13 cellular contexts compared by ENCODE assay signal in genomic region chr16:74743045-74743667, GRCh38. TPM values are rescaled to one million over a fixed set of nuclear protein-coding genes. Genes with fewer than 3 reads are reported as not detected.
DNase-seq lines count a peak whose midpoint lies in the region; ATAC-seq, FAIRE-seq and TF ChIP-seq lines count a peak whose summit lies in the region.
"Had no signal": no experiment of that assay in that cellular context is flagged by ENCODE, and none has a peak within 500 bp of the region (broad histone marks: within the 10 kb centered on the region; RNA-seq: fewer than 3 reads in every experiment).

No MANE protein-coding gene starts in this region.

- DNase-seq in RWPE1 (ENCODE audit: low spot score): peak; percentile 32
- no peak for DNase-seq in esophagus squamous epithelium (lab: John Stamatoyannopoulos, UW)
- DNase-seq in pancreas: no peak
- DNase-seq in mesenteric fat pad (ENCODE audit: low spot score): no peak
- no peak for DNase-seq in WERI-Rb-1
- DNase-seq: activated CD4-positive, alpha-beta T cell treated with anti-CD3 and anti-CD28 coated beads, Interleukin-2, amount 10 ng/mL, durations not matched to agents 24 days and 14 days; activated T-cell treated with anti-CD3 and anti-CD28 coated beads, Interleukin-2, amount 50 U/mL, for 24 hours; stimulated activated CD8-positive, alpha-beta memory T cell treated with anti-CD3 and anti-CD28 coated beads, Interleukin-4, amount 100 ng/mL, for 48 hours had no signal

- peak in 1 of 4 donors; percentile 3 for TF ChIP-seq POLR2A in esophagus squamous epithelium (IDR thresholded peaks at IDR 0.05)

- CTCF ChIA-PET in RWPE1 (lab: Yijun Ruan, JAX): interaction anchor here (1.2 to 2.1 kb wide), 2 partner anchors 18 to 120 kb away, joined by 3 to 6 read pairs; no protein-coding TSS in a partner anchor

- 40 to 52% methylated on average over 7 to 8 of the region's 8 CpGs for WGBS in esophagus squamous epithelium, 2 donors
- 31 to 34% methylated on average over 8 of the region's 8 CpGs for WGBS in pancreas, 2 donors

- peak overlapping the region; percentile 81 for H3K27ac ChIP-seq in C4-2B
- peak overlapping the region; percentile 75 for H3K27ac ChIP-seq in RWPE1
- peak overlapping the region; percentile 71 to 86 (median 82) for H3K27ac ChIP-seq in esophagus squamous epithelium
- H3K27ac ChIP-seq in pancreas: peak overlapping the region; percentile 79 to 93 (median 91)
- no peak overlapping the region for H3K27ac ChIP-seq in WERI-Rb-1
- H3K27ac ChIP-seq: ascending aorta had no signal

- intact Hi-C loops in esophagus squamous epithelium (cut with DNase I) (no loop called here), pancreas (cut with DNase I) (no loop called here)

- H3K4me1 ChIP-seq in esophagus squamous epithelium (peaks cover 0 to 45% (median 10%) of the 10 kb centered on the region in 3 donors), pancreas (peaks cover 0 to 16% (median 15%) of the 10 kb centered on the region in 3 donors)

- H3K27me3 ChIP-seq in esophagus squamous epithelium: peaks cover 0 to 5% (median 0%) of the 10 kb centered on the region in 4 donors
- H3K27me3 ChIP-seq in pancreas: no peaks in the 10 kb centered on the region
- H3K27me3 ChIP-seq in WERI-Rb-1 (ENCODE audit: insufficient read depth, low read depth, severe bottlenecking): no peaks in the 10 kb centered on the region
- H3K27me3 ChIP-seq: ascending aorta had no signal

- TF ChIP-seq CTCF in C4-2B (conservative IDR thresholded peaks at IDR 0.05) (no peak), RWPE1 (conservative IDR thresholded peaks at IDR 0.05; ENCODE audit: low read depth) (no peak), esophagus squamous epithelium (IDR thresholded peaks at IDR 0.05) (no peak), pancreas (IDR thresholded peaks at IDR 0.05) (no peak), WERI-Rb-1 (IDR thresholded peaks at IDR 0.05; ENCODE audit: low read depth, low read length) (no peak)

- H3K36me3 ChIP-seq in esophagus squamous epithelium (no peaks in the 10 kb centered on the region), pancreas (no peaks in the 10 kb centered on the region), WERI-Rb-1 (no peaks in the 10 kb centered on the region)
- H3K36me3 ChIP-seq: ascending aorta had no signal

- POLR2A ChIA-PET in RWPE1 (lab: Yijun Ruan, JAX; ENCODE audit: low non-redundant PET): no interaction called here

- no peak for FAIRE-seq in pancreas (lab: Jason Lieb, UNC)
- FAIRE-seq: GM12878 had no signal

- H3K9me3 ChIP-seq in esophagus squamous epithelium (no peaks in the 10 kb centered on the region), pancreas (no peaks in the 10 kb centered on the region), WERI-Rb-1 (ENCODE audit: severe bottlenecking) (no peaks in the 10 kb centered on the region)
- H3K9me3 ChIP-seq: ascending aorta had no signal

- ATAC-seq in pancreas (peak in 2 of 4 donors; percentile 6 to 7), HG02885 (IDR thresholded peaks at IDR 0.05; ENCODE audit: poor library complexity, unreplicated experiment) (no peak), HG03280 (IDR thresholded peaks at IDR 0.05; ENCODE audit: unreplicated experiment) (no peak)
- ATAC-seq: GM12878 had no signal

- H3K4me3 ChIP-seq in esophagus squamous epithelium (peak overlapping the region in 1 of 4 donors; percentile 43), pancreas (peak overlapping the region in 1 of 4 donors; percentile 19), WERI-Rb-1 (ENCODE audit: low read depth, low read length) (no peak overlapping the region)
- H3K4me3 ChIP-seq: ascending aorta, GM12878 had no signal

RNA-seq across cellular contexts. Expression of gene FA2H, which starts 31.5 kb away (rescaled TPM):
- total RNA-seq in esophagus squamous epithelium (1 to 10 TPM; 2.9 to 4.0 (median 3.3) TPM), pancreas (1 to 10 TPM; 2.2 to 6.4 (median 3.5) TPM), mesenteric fat pad (not detected)
- polyA plus RNA-seq in pancreas: 1 to 10 TPM; 3.9 to 4.8 TPM
- total RNA-seq: activated CD4-positive, alpha-beta T cell treated with anti-CD3 and anti-CD28 coated beads, Interleukin-2, amount 10 ng/mL, durations not matched to agents 24 days and 14 days; ascending aorta had no signal

RNA-seq across cellular contexts. Expression of gene MLKL, which starts 42.5 kb away (rescaled TPM):
- 10 to 100 TPM; 12.4 to 33.9 (median 22.1) TPM for total RNA-seq in esophagus squamous epithelium
- total RNA-seq in pancreas: 10 to 100 TPM in 1 of 6 donors, 1 to 10 TPM in 5; 3.6 to 11.7 (median 6.6) TPM
- 10 to 100 TPM; 11.0 to 12.4 TPM for polyA plus RNA-seq in pancreas
- 25.0 TPM for total RNA-seq in mesenteric fat pad
